ENCODE assay signal across 8 cellular contexts in the genomic region with DNA sequence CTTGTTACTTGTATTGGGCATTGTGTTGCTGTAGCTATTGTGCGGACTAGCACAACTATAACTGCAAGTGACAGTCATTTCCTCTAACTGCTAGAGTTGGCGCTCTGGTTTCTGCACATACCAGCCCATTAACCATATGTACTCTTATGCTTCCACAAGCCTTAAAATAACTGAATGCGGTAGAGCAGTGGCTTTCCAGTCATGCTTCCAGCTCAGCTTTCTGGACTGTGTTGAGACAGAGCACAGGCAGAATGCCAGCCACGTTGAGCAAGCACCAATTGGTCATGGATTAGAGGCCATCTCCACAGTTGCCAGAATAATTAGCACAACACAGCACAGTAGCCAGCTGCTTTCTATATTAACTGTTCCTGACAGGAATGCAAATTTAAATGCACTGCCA. TPM values are rescaled to one million over a fixed set of nuclear protein-coding genes. Genes with fewer than 3 reads are reported as not detected.
DNase-seq lines count a peak whose midpoint lies in the region; FAIRE-seq and TF ChIP-seq lines count a peak whose summit lies in the region.

No MANE protein-coding gene starts in this region.

- peak; percentile 96 for FAIRE-seq in RCC 7860 (lab: Jason Lieb, UNC)

- no peak overlapping the region for H3K4me3 ChIP-seq in fibroblast of the aortic adventitia (ENCODE audit: low read depth, low read length)

- DNase-seq in G401 (ENCODE audit: low spot score), result peak; percentile 89
- DNase-seq in RCC 7860 (ENCODE audit: low spot score), result peak; percentile 94
- DNase-seq in fibroblast of the aortic adventitia (ENCODE audit: low read depth), result peak; percentile 95
- peak; percentile 89 for DNase-seq in pons (ENCODE audit: low spot score)
- DNase-seq in NOMO-1 treated with dmso at 0.1 percent for 144 hours (lab: John Stamatoyannopoulos, UW; ENCODE audit: unreplicated experiment), result no peak
- no peak for DNase-seq in activated CD4-positive, alpha-beta T cell treated with anti-CD3 and anti-CD28 coated beads for 1 hour
- no peak for DNase-seq in T-helper 9 cell
- DNase-seq in activated CD4-positive, CD25-positive, alpha-beta regulatory T cell treated with anti-CD3 and anti-CD28 coated beads, Interleukin-2, amount 50 U/mL, for 72 hours, result no peak

- in situ Hi-C loops in G401 (cut with HindIII; ENCODE audit: low sequenced_read_pairs), result no loop called here

- no peak for TF ChIP-seq CTCF in fibroblast of the aortic adventitia (IDR thresholded peaks at IDR 0.05; ENCODE audit: insufficient read depth, low read length)

RNA-seq across cellular contexts. Expression of gene INVS, which starts 12.2 kb away (rescaled TPM):
- total RNA-seq in G401 (2014; rRNA removed; shearing (Covaris generic)), result 18.6 and 27.0 TPM in 2 replicates
- total RNA-seq in fibroblast of the aortic adventitia (ENCODE audit: low replicate concordance), result 28.3 and 31.3 TPM in 2 replicates

RNA-seq across cellular contexts. Expression of gene ERP44, which starts 12.4 kb away (rescaled TPM):
- 9.4 and 10.9 TPM in 2 replicates for total RNA-seq in G401 (2014; rRNA removed; shearing (Covaris generic))
- total RNA-seq in fibroblast of the aortic adventitia (ENCODE audit: low replicate concordance), result 8.3 and 19.4 TPM in 2 replicates

Comparison
In these comparisons a context has a peak if more than half of its experiments do, and no peak if none do; other contexts are left out.
1. DNase-seq: peak in G401 (single experiment), RCC 7860 (single experiment), fibroblast of the aortic adventitia (single experiment) and pons (single experiment); none in NOMO-1 treated with dmso at 0.1 percent for 144 hours (single experiment), activated CD4-positive, alpha-beta T cell treated with anti-CD3 and anti-CD28 coated beads for 1 hour (single experiment), T-helper 9 cell (single experiment) and activated CD4-positive, CD25-positive, alpha-beta regulatory T cell treated with anti-CD3 and anti-CD28 coated beads, Interleukin-2, amount 50 U/mL, for 72 hours (single experiment).